8 cellular contexts compared by ENCODE assay signal in the genomic region with DNA sequence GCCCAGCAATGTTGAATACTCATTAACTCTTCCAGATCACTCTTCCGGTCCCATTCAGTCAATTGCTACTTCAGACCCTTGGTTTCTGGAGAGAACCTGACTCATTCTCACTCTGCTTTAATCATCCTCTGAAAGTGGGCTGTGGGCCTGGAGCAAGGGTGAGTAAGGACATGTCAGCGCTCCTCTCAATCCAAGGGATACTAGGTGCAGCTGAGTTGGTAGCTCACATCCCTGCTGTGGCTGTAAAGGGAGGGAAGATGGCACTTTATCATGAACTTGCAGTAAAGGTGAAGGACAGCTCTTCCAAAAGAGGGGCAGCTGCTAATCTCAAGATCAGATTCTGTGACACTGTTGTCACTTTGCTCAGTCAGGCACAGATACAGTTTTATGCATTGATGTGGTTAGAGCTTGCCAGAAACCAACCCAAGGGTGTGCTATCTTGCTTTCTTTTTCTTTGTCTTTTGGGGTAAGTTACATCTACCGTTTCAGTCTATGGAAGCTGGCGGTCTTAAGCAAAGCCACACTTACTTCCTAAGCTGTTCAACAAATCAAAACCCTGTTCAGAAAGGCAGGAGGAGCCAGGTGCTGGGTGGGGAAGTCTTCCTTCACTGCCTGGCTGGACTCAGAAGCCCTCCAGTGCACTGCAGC. TPM values are rescaled to one million over a fixed set of nuclear protein-coding genes. Genes with fewer than 3 reads are reported as not detected.
A peak's percentile ranks its signal among the peaks of the same experiment; 100 is the strongest.
DNase-seq lines count a peak whose midpoint lies in the region; ATAC-seq lines count a peak whose summit lies in the region.

No MANE protein-coding gene starts in this region.

- H3K36me3 Mint-ChIP-seq in activated naive CD8-positive, alpha-beta T cell treated with anti-CD3 and anti-CD28 coated beads, Interleukin-2, amount 10 ng/mL, durations not matched to agents 7 days and 5 days: peaks cover 14% of the 10 kb centered on the region

- peak overlapping the region; percentile 98 for H3K27ac Mint-ChIP-seq in activated naive CD8-positive, alpha-beta T cell treated with anti-CD3 and anti-CD28 coated beads, Interleukin-2, amount 10 ng/mL, durations not matched to agents 7 days and 5 days

- H3K4me3 ChIP-seq in MG63: no peak overlapping the region

- peaks cover 28% of the 10 kb centered on the region for H3K4me1 Mint-ChIP-seq in activated naive CD8-positive, alpha-beta T cell treated with anti-CD3 and anti-CD28 coated beads, Interleukin-2, amount 10 ng/mL, durations not matched to agents 7 days and 5 days

- H3K27me3 Mint-ChIP-seq in activated naive CD8-positive, alpha-beta T cell treated with anti-CD3 and anti-CD28 coated beads, Interleukin-2, amount 10 ng/mL, durations not matched to agents 7 days and 5 days: peaks cover 2% of the 10 kb centered on the region

- H3K4me3 Mint-ChIP-seq in activated naive CD8-positive, alpha-beta T cell treated with anti-CD3 and anti-CD28 coated beads, Interleukin-2, amount 10 ng/mL, durations not matched to agents 7 days and 5 days: peak overlapping the region; percentile 79

- ATAC-seq in GM19463 (IDR thresholded peaks at IDR 0.05; ENCODE audit: unreplicated experiment): peak; percentile 77
- peak; percentile 97 for ATAC-seq in activated naive CD8-positive, alpha-beta T cell treated with anti-CD3 and anti-CD28 coated beads, Interleukin-2, amount 10 ng/mL, durations not matched to agents 7 days and 5 days (ENCODE audit: low read depth)
- no peak for ATAC-seq in HG02970 (IDR thresholded peaks at IDR 0.05; ENCODE audit: low FRiP score, unreplicated experiment)

- no peaks in the 10 kb centered on the region for H3K36me3 ChIP-seq in MG63

- POLR2A ChIA-PET in activated naive CD8-positive, alpha-beta T cell treated with anti-CD3 and anti-CD28 coated beads, Interleukin-2, amount 10 ng/mL, durations not matched to agents 7 days and 5 days (lab: Charles Lee): interaction anchor here (0.9 to 1.6 kb wide), 5 partner anchors 20 to 137 kb away, joined by 3 to 6 read pairs (median 3); a partner anchor contains a TSS

- DNase-seq in MG63: peak; percentile 85
- peak; percentile 61 for DNase-seq in activated naive CD8-positive, alpha-beta T cell treated with anti-CD3 and anti-CD28 coated beads, Interleukin-2, amount 10 ng/mL, durations not matched to agents 7 days and 5 days
- peak; percentile 0 for DNase-seq in stimulated activated CD8-positive, alpha-beta memory T cell treated with anti-CD3 and anti-CD28 coated beads, Interleukin-15, amount 100 ng/mL, for 1 hour (ENCODE audit: low read depth)
- no peak for DNase-seq in NCI-H1105 (lab: John Stamatoyannopoulos, UW)
- no peak for DNase-seq in NCI-H2196 (lab: John Stamatoyannopoulos, UW; ENCODE audit: unreplicated experiment)
- DNase-seq in NCI-H748 (lab: John Stamatoyannopoulos, UW; ENCODE audit: unreplicated experiment): no peak

- no peaks in the 10 kb centered on the region; the same call in 1 of the 2 replicates for H3K9me3 ChIP-seq in MG63

- H3K27me3 ChIP-seq in MG63: no peaks in the 10 kb centered on the region

- peaks cover 14% of the 10 kb centered on the region for H3K9me3 Mint-ChIP-seq in activated naive CD8-positive, alpha-beta T cell treated with anti-CD3 and anti-CD28 coated beads, Interleukin-2, amount 10 ng/mL, durations not matched to agents 7 days and 5 days

RNA-seq across cellular contexts. Expression of a gene that starts 26.5 kb away (rescaled TPM):
- 34.5 and 47.6 TPM in 2 replicates for total RNA-seq in MG63 (2014; rRNA removed; shearing (Covaris generic); ENCODE audit: low replicate concordance)
- total RNA-seq in activated naive CD8-positive, alpha-beta T cell treated with anti-CD3 and anti-CD28 coated beads, Interleukin-2, amount 10 ng/mL, durations not matched to agents 7 days and 5 days: 10 to 100 TPM; 26.2 to 27.1 TPM

Comparison
In these comparisons a context has a peak if more than half of its experiments do, and no peak if none do; other contexts are left out.
1. DNase-seq: peak in MG63 (single experiment), activated naive CD8-positive, alpha-beta T cell treated with anti-CD3 and anti-CD28 coated beads, Interleukin-2, amount 10 ng/mL, durations not matched to agents 7 days and 5 days (single experiment) and stimulated activated CD8-positive, alpha-beta memory T cell treated with anti-CD3 and anti-CD28 coated beads, Interleukin-15, amount 100 ng/mL, for 1 hour (single experiment); none in NCI-H1105 (single experiment), NCI-H2196 (single experiment) and NCI-H748 (single experiment).